9 cellular contexts compared by ENCODE assay signal in genomic region chr10:80168679-80169380, GRCh38. TPM values are rescaled to one million over a fixed set of nuclear protein-coding genes. Genes with fewer than 3 reads are reported as not detected.
DNase-seq lines count a peak whose midpoint lies in the region; ATAC-seq and TF ChIP-seq lines count a peak whose summit lies in the region.
"Had no signal": no experiment of that assay in that cellular context is flagged by ENCODE, and none has a peak within 500 bp of the region (broad histone marks: within the 10 kb centered on the region; RNA-seq: fewer than 3 reads in every experiment).

No MANE protein-coding gene starts in this region.

- peak; percentile 49 for TF ChIP-seq CTCF in endothelial cell (IDR thresholded peaks at IDR 0.05; ENCODE audit: unreplicated experiment)
- TF ChIP-seq CTCF in spleen (IDR thresholded peaks at IDR 0.05 in 8 of 11, conservative IDR thresholded peaks at IDR 0.05 in 3 of 11): peak in 7 of 11 experiments; percentile 23 to 57 (median 50)

- H3K27ac ChIP-seq in spleen: no peak overlapping the region

- H3K36me3 ChIP-seq in spleen: peaks cover 0 to 100% (median 72%) of the 10 kb centered on the region in 6 donors

- peaks cover 21% of the 10 kb centered on the region for H3K36me3 Mint-ChIP-seq in endothelial cell (ENCODE audit: low read depth, unreplicated experiment)

- H3K27me3 Mint-ChIP-seq in endothelial cell (ENCODE audit: unreplicated experiment): peaks cover 9% of the 10 kb centered on the region

- no peak for TF ChIP-seq POLR2A in spleen (IDR thresholded peaks at IDR 0.05)

- peaks cover 7% of the 10 kb centered on the region for H3K4me1 Mint-ChIP-seq in endothelial cell (ENCODE audit: unreplicated experiment)

- no peak overlapping the region for H3K4me3 ChIP-seq in spleen

- no peaks in the 10 kb centered on the region for H3K27me3 ChIP-seq in spleen (replicated peaks in 1 of 7)

- no peak for ATAC-seq in HG02610 (IDR thresholded peaks at IDR 0.05; ENCODE audit: unreplicated experiment)
- ATAC-seq in HG02970 (IDR thresholded peaks at IDR 0.05; ENCODE audit: low FRiP score, unreplicated experiment): no peak
- ATAC-seq in GM21526 (IDR thresholded peaks at IDR 0.05; ENCODE audit: low FRiP score, unreplicated experiment): no peak

- WGBS in spleen, 5 donors: 91 to 97% (median 92%) methylated on average over 6 to 13 of the region's 13 CpGs

- peaks cover 0 to 25% (median 9%) of the 10 kb centered on the region in 6 donors for H3K4me1 ChIP-seq in spleen

- intact Hi-C loops in spleen (cut with DNase I; ENCODE audit: low total_unique reads): no loop called here

- DNase-seq in DMS53 (lab: John Stamatoyannopoulos, UW) (peak; percentile 49), DMS53 treated with DMSO at 0.1 percent for 48 hours (lab: John Stamatoyannopoulos, UW; ENCODE audit: unreplicated experiment) (no peak), NAMALWA (ENCODE audit: low spot score) (peak; percentile 13), endothelial cell (ENCODE audit: low spot score) (peak; percentile 40), spleen (peak; percentile 78)
- DNase-seq: activated gamma-delta T cell treated with Interleukin-2 at 50 U/mL for 16 hours had no signal

- H3K9me3 Mint-ChIP-seq in endothelial cell (ENCODE audit: unreplicated experiment): no peaks in the 10 kb centered on the region

- no peaks in the 10 kb centered on the region for H3K9me3 ChIP-seq in spleen

- H3K27ac Mint-ChIP-seq in endothelial cell (ENCODE audit: unreplicated experiment): no peak overlapping the region

- no peak overlapping the region for H3K4me3 Mint-ChIP-seq in endothelial cell (ENCODE audit: unreplicated experiment)

RNA-seq across cellular contexts. Expression of gene PLAC9, which starts 36.3 kb away (rescaled TPM):
- total RNA-seq in endothelial cell (ENCODE audit: unreplicated experiment) (not detected), spleen (1 to 10 TPM in 6 of 7 donors, not detected in 1; 1.0 to 3.8 (median 2.0) TPM)
- polyA plus RNA-seq in spleen: 1 to 10 TPM; 5.6 to 8.0 (median 6.7) TPM

RNA-seq across cellular contexts. Expression of gene ANXA11, which starts 36.5 kb away (rescaled TPM):
- total RNA-seq in endothelial cell (ENCODE audit: unreplicated experiment) (133 TPM), spleen (100 to 1,000 TPM; 102 to 201 (median 157) TPM)
- 100 to 1,000 TPM in 2 of 3 donors, 10 to 100 TPM in 1; 89.9 to 143 (median 117) TPM for polyA plus RNA-seq in spleen
